ENCODE assay signal across 17 cellular contexts in genomic region chr2:222823183-222823915, GRCh38. TPM values are rescaled to one million over a fixed set of nuclear protein-coding genes. Genes with fewer than 3 reads are reported as not detected.
DNase-seq lines count a peak whose midpoint lies in the region; ATAC-seq, FAIRE-seq and TF ChIP-seq lines count a peak whose summit lies in the region.
"Had no signal": no experiment of that assay in that cellular context is flagged by ENCODE, and none has a peak within 500 bp of the region (broad histone marks: within the 10 kb centered on the region; RNA-seq: fewer than 3 reads in every experiment).

No MANE protein-coding gene starts in this region.

- H4K91ac ChIP-seq in H1 (replicated peaks; ENCODE audit: insufficient read length, low read length) (no peak overlapping the region), mesenchymal stem cell (ENCODE audit: low read length) (no peak overlapping the region)

- H3K9ac ChIP-seq in H1 (replicated peaks in 1 of 4; ENCODE audit: extremely low read depth in 1 of 4, low read depth in 3 of 4, low read length in 3 of 4) (no peak overlapping the region), mesenchymal stem cell (ENCODE audit: low read length) (no peak overlapping the region)
- H3K9ac ChIP-seq: BLaER1 had no signal

- no peaks in the 10 kb centered on the region for H3K23me2 ChIP-seq in H1 (ENCODE audit: low read depth, low read length)

- H4K5ac ChIP-seq in H1 (ENCODE audit: insufficient read length, low read depth, low read length), result no peak overlapping the region

- DNase-seq in DMS 273 (lab: John Stamatoyannopoulos, UW; ENCODE audit: unreplicated experiment), result peak; percentile 11
- no peak for DNase-seq in DMS 273 treated with DMSO at 0.1 percent for 48 hours (lab: John Stamatoyannopoulos, UW)
- DNase-seq in H1 (ENCODE audit: low read depth in 1 of 2, low spot score in 2 of 2), result no peak
- DNase-seq in fibroblast of the aortic adventitia (ENCODE audit: low read depth), result peak; percentile 15
- peak; percentile 17 for DNase-seq in osteocyte (ENCODE audit: extremely low spot score, unreplicated experiment)
- no peak for DNase-seq in mesenchymal stem cell
- DNase-seq in OCI-LY7 (ENCODE audit: low spot score), result no peak
- DNase-seq: AML-193; Caco-2; CD8-positive, alpha-beta memory T cell had no signal

- H2BK15ac ChIP-seq in H1 (ENCODE audit: low read length) (no peak overlapping the region), mesenchymal stem cell (ENCODE audit: low read depth, poor library complexity, severe bottlenecking) (no peak overlapping the region)

- H3K27me3 Mint-ChIP-seq in osteocyte (ENCODE audit: unreplicated experiment), result no peaks in the 10 kb centered on the region

- no peak overlapping the region for H2BK20ac ChIP-seq in H1 (ENCODE audit: low read length)

- no peaks in the 10 kb centered on the region for H3K79me1 ChIP-seq in H1 (ENCODE audit: low read depth, low read length)
- no peaks in the 10 kb centered on the region for H3K79me1 ChIP-seq in mesenchymal stem cell (replicated peaks; ENCODE audit: low read length, poor library complexity, severe bottlenecking)

- BruUV-seq in OCI-LY7 (replicated peaks; lab: Mats Ljungman, UMichigan), result no TSS peak

- intact Hi-C loops in OCI-LY7 (cut with micrococcal nuclease; ENCODE audit: unreplicated experiment), result no loop called here

- H4K20me1 ChIP-seq in H1 (replicated peaks in 1 of 2; ENCODE audit: control insufficient read depth in 1 of 2, insufficient read depth in 2 of 2, low read length in 2 of 2), result no peaks in the 10 kb centered on the region
- no peaks in the 10 kb centered on the region for H4K20me1 ChIP-seq in OCI-LY7 (ENCODE audit: insufficient read depth, low read length)
- H4K20me1 ChIP-seq: BLaER1 had no signal

- H3K4me1 ChIP-seq in H1 (replicated peaks in 1 of 4; ENCODE audit: control insufficient read depth in 3 of 4, insufficient read depth in 4 of 4, low read length in 3 of 4) (no peaks in the 10 kb centered on the region), mesenchymal stem cell (ENCODE audit: control insufficient read depth, insufficient read depth, low read depth, low read length) (no peaks in the 10 kb centered on the region), OCI-LY7 (ENCODE audit: insufficient read depth, low read length, poor library complexity, severe bottlenecking) (no peaks in the 10 kb centered on the region)
- H3K4me1 ChIP-seq: BLaER1, Caco-2 had no signal

- H3K4me3 ChIP-seq in H1 (ENCODE audit: extremely low read depth in 1 of 4, insufficient read depth in 2 of 4, low read depth in 3 of 4, low read length in 4 of 4) (no peak overlapping the region), fibroblast of the aortic adventitia (ENCODE audit: low read depth, low read length) (no peak overlapping the region), mesenchymal stem cell (ENCODE audit: insufficient read depth in 1 of 2, low read depth in 1 of 2, low read length in 2 of 2) (no peak overlapping the region), OCI-LY7 (ENCODE audit: low read depth, low read length, poor library complexity, severe bottlenecking) (no peak overlapping the region)
- H3K4me3 ChIP-seq: BLaER1 had no signal

- no peak for TF ChIP-seq RAD21 in H1 (IDR thresholded peaks at IDR 0.05 in 1 of 2, conservative IDR thresholded peaks at IDR 0.05 in 1 of 2; ENCODE audit: low read depth in 2 of 2, low read length in 2 of 2)

- no peaks in the 10 kb centered on the region for H3K79me2 ChIP-seq in H1 (ENCODE audit: control insufficient read depth in 1 of 2, insufficient read depth in 2 of 2, low read length in 2 of 2)
- no peaks in the 10 kb centered on the region for H3K79me2 ChIP-seq in OCI-LY7 (ENCODE audit: insufficient read depth, low read depth, low read length)

- H3K36me3 Mint-ChIP-seq in osteocyte (ENCODE audit: unreplicated experiment), result no peaks in the 10 kb centered on the region
- H3K36me3 Mint-ChIP-seq: CD8-positive, alpha-beta memory T cell had no signal

- no peaks in the 10 kb centered on the region for H3K36me3 ChIP-seq in H1 (ENCODE audit: control insufficient read depth in 2 of 4, insufficient read depth in 4 of 4, low read length in 3 of 4)
- no peaks in the 10 kb centered on the region for H3K36me3 ChIP-seq in mesenchymal stem cell (ENCODE audit: control insufficient read depth in 1 of 2, insufficient read depth in 2 of 2, low read depth in 1 of 2, low read length in 2 of 2)
- H3K36me3 ChIP-seq in OCI-LY7 (ENCODE audit: insufficient read depth, low read length), result no peaks in the 10 kb centered on the region
- H3K36me3 ChIP-seq: BLaER1 had no signal

- no peak overlapping the region for H3K27ac Mint-ChIP-seq in osteocyte (ENCODE audit: unreplicated experiment)

- WGBS in H1 (ENCODE audit: extremely low coverage in 1 of 2, insufficient coverage in 1 of 2, insufficient read length in 1 of 2, insufficient replicate concordance in 2 of 2, low coverage in 1 of 2, low lambda C conversion rate in 2 of 2, missing lambda C conversion rate in 1 of 2), 2 experiments, result 94% methylated on average over 6 of the region's 6 CpGs; no CpG with 5 or more reads in 1 of the 2 experiments
- 96% methylated on average over 4 of the region's 6 CpGs for WGBS in mesenchymal stem cell

- ATAC-seq in GM18870 (IDR thresholded peaks at IDR 0.05; ENCODE audit: unreplicated experiment), result no peak
- ATAC-seq: HCT116, HepG2 had no signal

- TF ChIP-seq POLR2A in H1 (IDR thresholded peaks at IDR 0.05; ENCODE audit: control extremely low read depth in 1 of 2, low read depth in 2 of 2, low read length in 2 of 2), result no peak

- H3K4ac ChIP-seq in H1 (replicated peaks; ENCODE audit: insufficient read length, low read depth, low read length) (no peak overlapping the region), mesenchymal stem cell (ENCODE audit: low read depth in 1 of 2, low read length in 2 of 2) (no peak overlapping the region)

- H2AFZ ChIP-seq in H1 (ENCODE audit: low read length) (peak overlapping the region; percentile 3; the same call in 1 of the 2 replicates), mesenchymal stem cell (ENCODE audit: low read depth, low read length) (no peak overlapping the region), OCI-LY7 (ENCODE audit: low read length) (no peak overlapping the region)

- H3K9me2 ChIP-seq in OCI-LY7 (ENCODE audit: insufficient read depth, low read length), result no peaks in the 10 kb centered on the region

- H3K4me1 Mint-ChIP-seq in osteocyte (ENCODE audit: unreplicated experiment), result peaks cover 4% of the 10 kb centered on the region
- H3K4me1 Mint-ChIP-seq: CD8-positive, alpha-beta memory T cell had no signal

- no peak for FAIRE-seq in H1 (lab: Jason Lieb, UNC)
- FAIRE-seq: GM12891, HepG2, HTR-8/SVneo had no signal

- no peaks in the 10 kb centered on the region for H3K9me3 Mint-ChIP-seq in osteocyte (ENCODE audit: unreplicated experiment)
- H3K9me3 Mint-ChIP-seq: CD8-positive, alpha-beta memory T cell had no signal

- no peak overlapping the region for H2BK5ac ChIP-seq in H1 (ENCODE audit: low read depth, low read length)
- H2BK5ac ChIP-seq in mesenchymal stem cell (ENCODE audit: low read depth, low read length, poor library complexity, severe bottlenecking), result no peak overlapping the region

- no peak overlapping the region for H2AK5ac ChIP-seq in H1 (ENCODE audit: low read depth, low read length)
- H2AK5ac ChIP-seq in mesenchymal stem cell (ENCODE audit: low read length, severe bottlenecking), result no peak overlapping the region

- no peak overlapping the region for H3K56ac ChIP-seq in H1 (replicated peaks; ENCODE audit: insufficient read length, low read depth, low read length)

- H3K27me3 ChIP-seq in H1 (replicated peaks in 1 of 4; ENCODE audit: control insufficient read depth in 3 of 4, extremely low read depth in 1 of 4, insufficient read depth in 3 of 4, low read length in 3 of 4) (no peaks in the 10 kb centered on the region), mesenchymal stem cell (ENCODE audit: control insufficient read depth in 1 of 2, insufficient read depth in 1 of 2, low read length in 2 of 2) (no peaks in the 10 kb centered on the region)
- H3K27me3 ChIP-seq: BLaER1 had no signal

- no peaks in the 10 kb centered on the region for H3K9me3 ChIP-seq in H1 (ENCODE audit: insufficient read depth in 2 of 2, low read depth in 1 of 2, low read length in 1 of 2)
- no peaks in the 10 kb centered on the region for H3K9me3 ChIP-seq in mesenchymal stem cell (ENCODE audit: control insufficient read depth, low read length)
- H3K9me3 ChIP-seq in OCI-LY7 (ENCODE audit: low read length), result no peaks in the 10 kb centered on the region
- H3K9me3 ChIP-seq: BLaER1, Caco-2 had no signal

- TF ChIP-seq EP300 in H1 (IDR thresholded peaks at IDR 0.05; ENCODE audit: borderline replicate concordance in 1 of 2, low read depth in 2 of 2, low read length in 2 of 2), result no peak

- H3K14ac ChIP-seq in H1 (ENCODE audit: insufficient read length) (no peak overlapping the region), mesenchymal stem cell (ENCODE audit: low read length in 2 of 2) (no peak overlapping the region)

- POLR2A ChIA-PET in H1 (lab: Charles Lee; ENCODE audit: partially characterized antibody) (interaction anchor here (0.7 to 1.1 kb wide), 2 partner anchors 38 to 96 kb away, joined by 3 to 4 read pairs; no protein-coding TSS in a partner anchor), OCI-LY7 (lab: Charles Lee) (interaction anchor here (0.6 to 1.3 kb wide), 2 partner anchors 18 to 19 kb away, joined by 3 read pairs; no protein-coding TSS in a partner anchor)

- no peak overlapping the region for H3K23ac ChIP-seq in H1 (ENCODE audit: insufficient read length)
- no peak overlapping the region for H3K23ac ChIP-seq in mesenchymal stem cell (ENCODE audit: low read length in 2 of 2)

- H4K8ac ChIP-seq in H1 (ENCODE audit: extremely low read depth, insufficient read depth, low read length) (no peak overlapping the region), mesenchymal stem cell (ENCODE audit: low read length) (no peak overlapping the region)

- TF ChIP-seq CTCF in H1 (IDR thresholded peaks at IDR 0.05; ENCODE audit: control extremely low read depth in 1 of 3, insufficient read depth in 1 of 3, low read depth in 1 of 3, low read length in 3 of 3), result no peak
- TF ChIP-seq CTCF in fibroblast of the aortic adventitia (IDR thresholded peaks at IDR 0.05; ENCODE audit: insufficient read depth, low read length), result no peak
- no peak for TF ChIP-seq CTCF in osteocyte (IDR thresholded peaks at IDR 0.05)
- TF ChIP-seq CTCF in OCI-LY7 (conservative IDR thresholded peaks at IDR 0.05; ENCODE audit: low read length), result no peak

- H3K4me2 ChIP-seq in H1 (ENCODE audit: insufficient read depth in 1 of 2, low read depth in 2 of 2, low read length in 2 of 2), result no peak overlapping the region
- no peak overlapping the region for H3K4me2 ChIP-seq in mesenchymal stem cell (ENCODE audit: low read length, poor library complexity, severe bottlenecking)
- H3K4me2 ChIP-seq in OCI-LY7 (ENCODE audit: low read length), result no peak overlapping the region
- H3K4me2 ChIP-seq: BLaER1 had no signal

- no peak overlapping the region for H3K4me3 Mint-ChIP-seq in osteocyte (ENCODE audit: unreplicated experiment)
- H3K4me3 Mint-ChIP-seq: CD8-positive, alpha-beta memory T cell had no signal

- no peak overlapping the region for H3K27ac ChIP-seq in H1 (ENCODE audit: low read depth, low read length)
- no peak overlapping the region for H3K27ac ChIP-seq in mesenchymal stem cell (ENCODE audit: low read length, poor library complexity, severe bottlenecking)
- H3K27ac ChIP-seq in OCI-LY7 (ENCODE audit: low read depth, low read length, poor library complexity, severe bottlenecking), result no peak overlapping the region
- H3K27ac ChIP-seq: 22Rv1, BLaER1 had no signal

- H3K18ac ChIP-seq in H1 (ENCODE audit: extremely low read depth, low read length) (no peak overlapping the region), mesenchymal stem cell (ENCODE audit: low read depth in 1 of 2, low read length in 2 of 2) (no peak overlapping the region)

- H2BK120ac ChIP-seq in H1 (replicated peaks; ENCODE audit: low read depth, low read length), result no peak overlapping the region
- H2BK120ac ChIP-seq in mesenchymal stem cell (ENCODE audit: low read depth, low read length), result no peak overlapping the region

- H2BK12ac ChIP-seq in H1 (ENCODE audit: low read depth, low read length), result no peak overlapping the region
- no peak overlapping the region for H2BK12ac ChIP-seq in mesenchymal stem cell (ENCODE audit: low read length in 2 of 2)

- CTCF ChIA-PET in H1 (lab: Charles Lee; ENCODE audit: partially characterized antibody), result interaction anchor here (1.6 kb wide), 1 partner anchor 26 kb away, joined by 4 read pairs; no protein-coding TSS in a partner anchor
- CTCF ChIA-PET in OCI-LY7 (lab: Charles Lee; ENCODE audit: unreplicated experiment), result no interaction called here

RNA-seq across cellular contexts. Expression of gene ACSL3, which starts 37.5 kb away (rescaled TPM):
- 94.0 and 98.1 TPM in 2 replicates for total RNA-seq in H1 (2021; fragmentation: NEBNext Ultra II Directional; extraction: Animal tissue kit (Norgen Biotek cat#: 25700))
- polyA plus RNA-seq in H1 (2011; rRNA removed), result 37.5 and 53.3 TPM in 2 replicates
- 41.9 TPM for polyA plus RNA-seq in H1 (2011; cell fraction: cytosol; rRNA removed)
- 45.3 TPM for polyA plus RNA-seq in H1 (2011; cell fraction: nucleus; rRNA removed)
- polyA plus RNA-seq in H1 (2012, experiment 1 of 2), result 39.7 to 94.3 TPM (median 50.2 TPM) in 4 replicates
- 3.1 TPM for polyA plus RNA-seq in H1 (2012, experiment 2 of 2)
- 108 TPM for polyA plus RNA-seq in H1 (2013, experiment 1 of 2)
- polyA plus RNA-seq in H1 (2013, experiment 2 of 2), result 128 TPM
- 147 and 157 TPM in 2 replicates for polyA minus RNA-seq in H1 (2011; rRNA and poly(A)+ RNA removed)
- polyA minus RNA-seq in H1 (2011; cell fraction: cytosol; rRNA and poly(A)+ RNA removed), result 63.3 TPM
- polyA minus RNA-seq in H1 (2011; cell fraction: nucleus; rRNA and poly(A)+ RNA removed), result 110 TPM
- 88.5 and 94.0 TPM in 2 replicates for total RNA-seq in fibroblast of the aortic adventitia (ENCODE audit: low replicate concordance)
- 129 and 131 TPM in 2 replicates for total RNA-seq in osteocyte
- 148 TPM for polyA plus RNA-seq in mesenchymal stem cell (2013, experiment 1 of 2)
- polyA plus RNA-seq in mesenchymal stem cell (2013, experiment 2 of 2), result 157 TPM
- 62.6 and 65.6 TPM in 2 replicates for total RNA-seq in OCI-LY7 (2014; rRNA removed; shearing (Covaris generic))
- 83.2 and 83.4 TPM in 2 replicates for total RNA-seq in OCI-LY7 (2022)

Comparison
In these comparisons a context has a peak if more than half of its experiments do, and no peak if none do; other contexts are left out.
1. DNase-seq: peak in DMS 273 (single experiment), fibroblast of the aortic adventitia (single experiment) and osteocyte (single experiment); none in DMS 273 treated with DMSO at 0.1 percent for 48 hours (single experiment), H1 (0 of 2), mesenchymal stem cell (single experiment) and OCI-LY7 (single experiment).